In the genomic region with DNA sequence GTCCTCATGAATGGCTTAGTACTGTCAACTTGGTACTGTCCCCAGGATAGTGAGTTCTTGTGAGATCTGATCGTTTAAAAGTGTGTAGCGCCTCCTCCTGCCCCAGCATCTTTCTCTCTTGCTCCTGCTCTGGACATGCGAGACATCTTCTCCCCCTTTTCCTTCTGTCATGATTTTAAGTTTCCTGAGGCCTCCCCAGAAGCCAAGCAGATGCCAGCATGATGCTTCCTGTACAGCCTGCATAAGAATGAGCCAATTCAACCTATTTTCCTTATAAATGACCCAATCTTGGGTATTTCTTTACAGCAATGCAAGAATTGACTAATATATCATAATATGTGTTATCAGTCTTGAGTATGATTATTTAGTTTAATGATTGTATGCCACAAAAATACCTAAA, we compare ENCODE assay signal across 29 cellular contexts.
"Had no signal": no experiment of that assay in that cellular context is flagged by ENCODE, and none has a peak within 500 bp of the region (broad histone marks: within the 10 kb centered on the region; RNA-seq: fewer than 3 reads in every experiment).

No MANE protein-coding gene starts in this region.

- H3K36me3 Mint-ChIP-seq: brain had no signal

- H3K4me3 Mint-ChIP-seq: activated CD4-positive, alpha-beta T cell treated with anti-CD3 and anti-CD28 coated beads for 36 hours; activated naive CD4-positive, alpha-beta T cell treated with anti-CD3 and anti-CD28 coated beads, Interleukin-2, amount 10 ng/mL, durations not matched to agents 7 days and 5 days; activated T-cell treated with anti-CD3 and anti-CD28 coated beads, Interleukin-2, amount 50 U/mL, for 4 hours; activated T-helper 1 cell treated with anti-CD3 and anti-CD28 coated beads, Interleukin-12 subunit alpha, Interleukin-12 subunit beta, Interleukin-2, Interleukin-4 antibody, amounts not matched to agents 30 ng/mL and 10 ng/mL and 1 ng/mL, durations not matched to agents 14 hours and 24 hours and 36 hours; brain had no signal

- DNase-seq: activated CD4-positive, alpha-beta T cell treated with anti-CD3 and anti-CD28 coated beads for 36 hours; activated CD4-positive, alpha-beta T cell treated with anti-CD3 and anti-CD28 coated beads, Interleukin-2, amount 50 U/mL, for 1 hour; activated CD4-positive, alpha-beta T cell treated with anti-CD3 and anti-CD28 coated beads, Interleukin-2, amount 50 U/mL, for 48 hours; activated CD4-positive, CD25-positive, alpha-beta regulatory T cell; activated CD4-positive, CD25-positive, alpha-beta regulatory T cell treated with anti-CD3 and anti-CD28 coated beads, Interleukin-2, amount 50 U/mL, for 72 hours; activated CD8-positive, alpha-beta memory T cell treated with anti-CD3 and anti-CD28 coated beads, Interleukin-2, amount 50 U/mL, for 48 hours; activated effector memory CD4-positive, alpha-beta T cell treated with anti-CD3 and anti-CD28 coated beads, Interleukin-2, amount 50 U/mL, for 16 hours; activated naive CD4-positive, alpha-beta T cell treated with anti-CD3 and anti-CD28 coated beads, Interleukin-2, amount 10 ng/mL, durations not matched to agents 7 days and 5 days; activated T-cell treated with anti-CD3 and anti-CD28 coated beads for 4 hours; activated T-cell treated with anti-CD3 and anti-CD28 coated beads, Interleukin-2, amount 50 U/mL, for 4 hours; adrenal gland; amygdala; central memory CD4-positive, alpha-beta T cell; cerebellar nuclear complex; colonic mucosa; effector CD8-positive, alpha-beta T cell; esophagus squamous epithelium; foreskin melanocyte; heart right ventricle; T-helper 2 cell had no signal

- H3K4me1 ChIP-seq: breast epithelium, colonic mucosa had no signal

- H3K36me3 ChIP-seq: adrenal gland, ascending aorta, breast epithelium, cardiac muscle cell, colonic mucosa, esophagus squamous epithelium, gastroesophageal sphincter, heart right ventricle had no signal

- H3K4me3 ChIP-seq: adrenal gland, ascending aorta, breast epithelium, cardiac muscle cell, colonic mucosa, esophagus squamous epithelium, gastroesophageal sphincter, heart right ventricle, hepatocyte had no signal

- H3K27ac ChIP-seq: adrenal gland, ascending aorta, breast epithelium, cardiac muscle cell, colonic mucosa, epithelial cell of prostate, esophagus squamous epithelium, gastroesophageal sphincter, heart right ventricle, hepatocyte had no signal

- H3K27me3 Mint-ChIP-seq: activated CD4-positive, alpha-beta T cell treated with anti-CD3 and anti-CD28 coated beads for 36 hours; activated naive CD4-positive, alpha-beta T cell treated with anti-CD3 and anti-CD28 coated beads, Interleukin-2, amount 10 ng/mL, durations not matched to agents 7 days and 5 days; brain had no signal

- H3K9me3 ChIP-seq: adrenal gland, ascending aorta, breast epithelium, colonic mucosa, esophagus squamous epithelium, gastroesophageal sphincter had no signal

- H3K4me1 Mint-ChIP-seq: brain had no signal

- H3K27me3 ChIP-seq: adrenal gland, ascending aorta, breast epithelium, cardiac muscle cell, colonic mucosa, esophagus squamous epithelium, gastroesophageal sphincter, heart right ventricle, hepatocyte had no signal

- ATAC-seq: activated CD4-positive, alpha-beta T cell treated with anti-CD3 and anti-CD28 coated beads for 36 hours; activated T-cell treated with anti-CD3 and anti-CD28 coated beads, Interleukin-2, amount 50 U/mL, for 4 hours; gastroesophageal sphincter; heart right ventricle had no signal

- H3K27ac Mint-ChIP-seq: activated CD4-positive, alpha-beta T cell treated with anti-CD3 and anti-CD28 coated beads for 36 hours; activated naive CD4-positive, alpha-beta T cell treated with anti-CD3 and anti-CD28 coated beads, Interleukin-2, amount 10 ng/mL, durations not matched to agents 7 days and 5 days; activated T-helper 1 cell treated with anti-CD3 and anti-CD28 coated beads, Interleukin-12 subunit alpha, Interleukin-12 subunit beta, Interleukin-2, Interleukin-4 antibody, amounts not matched to agents 30 ng/mL and 10 ng/mL and 1 ng/mL, durations not matched to agents 14 hours and 24 hours and 36 hours; activated T-helper 2 cell treated with anti-CD3 and anti-CD28 coated beads, Interferon-gamma antibody, Interleukin-2, Interleukin-4, amounts not matched to agents 10 μg/mL and 5 μg/mL and 100 μg/mL, durations not matched to agents 14 hours and 24 hours and 36 hours; brain had no signal
